Comparison of ENCODE assay signal across 11 cellular contexts in the genomic region with DNA sequence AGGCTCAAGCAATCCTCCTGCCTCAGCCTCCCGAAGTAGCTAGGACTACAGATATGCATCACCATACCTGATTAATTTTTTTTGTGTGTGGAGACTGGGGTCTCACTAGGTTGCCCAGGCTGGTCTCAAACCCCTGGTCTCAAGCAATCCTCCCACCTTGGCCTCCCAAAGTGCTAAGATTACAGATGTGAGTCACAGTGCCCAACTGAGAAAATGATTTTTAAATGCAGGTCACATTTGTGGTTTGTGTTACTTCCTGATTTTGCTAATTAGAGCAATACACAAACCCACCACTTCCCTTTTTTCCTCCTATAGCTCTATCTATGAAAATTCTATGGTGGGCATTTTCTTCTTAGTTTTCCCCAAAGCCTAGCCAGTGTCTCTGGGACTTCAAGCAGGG. TPM values are rescaled to one million over a fixed set of nuclear protein-coding genes. Genes with fewer than 3 reads are reported as not detected.
DNase-seq lines count a peak whose midpoint lies in the region; ATAC-seq, FAIRE-seq and TF ChIP-seq lines count a peak whose summit lies in the region.
"Had no signal": no experiment of that assay in that cellular context is flagged by ENCODE, and none has a peak within 500 bp of the region (broad histone marks: within the 10 kb centered on the region; RNA-seq: fewer than 3 reads in every experiment).

No MANE protein-coding gene starts in this region.

- 9% methylated on average over 1 of the region's 1 CpG for WGBS in K562 (ENCODE audit: insufficient coverage, low coverage, missing lambda C conversion rate)

- no peaks in the 10 kb centered on the region for H3K79me2 ChIP-seq in K562 (ENCODE audit: control insufficient read depth, insufficient read depth, low read length)

- H3K36me3 ChIP-seq in K562 (ENCODE audit: control insufficient read depth, insufficient read depth, low read length), result no peaks in the 10 kb centered on the region

- H3K9me1 ChIP-seq in K562 (ENCODE audit: control insufficient read depth, insufficient read depth, low read length), result no peaks in the 10 kb centered on the region

- H2AFZ ChIP-seq in K562 (ENCODE audit: low read depth, low read length), result no peak overlapping the region

- CTCF ChIA-PET in K562 (lab: Yijun Ruan, JAX; ENCODE audit: low intra/inter-chr PET ratio), result no interaction called here

- ATAC-seq in GM18505 (IDR thresholded peaks at IDR 0.05; ENCODE audit: unreplicated experiment) (peak; percentile 74), GM21528 (IDR thresholded peaks at IDR 0.05; ENCODE audit: low FRiP score, unreplicated experiment) (peak; percentile 76), HG03442 (IDR thresholded peaks at IDR 0.05; ENCODE audit: unreplicated experiment) (peak; percentile 52), K562 (peak; percentile 33; the same call in 1 of the 3 replicates)

- H3K27ac ChIP-seq in K562 (ENCODE audit: extremely low read depth, low read depth, low read length), result no peak overlapping the region

- H3K4me1 ChIP-seq in K562 (replicated peaks in 1 of 2; ENCODE audit: control insufficient read depth in 2 of 2, insufficient read depth in 2 of 2, low read length in 2 of 2), result no peaks in the 10 kb centered on the region; a peak in 2 of 5 replicates

- H4K20me1 ChIP-seq in K562 (replicated peaks; ENCODE audit: control insufficient read depth, insufficient read depth, low read length), result no peaks in the 10 kb centered on the region

- in situ Hi-C loops in K562 (cut with MboI) (no loop called here), GM13977 (cut with MboI; ENCODE audit: low pct_unique_long_range_greater_than_20kb, low sequenced_read_pairs, unreplicated experiment) (loop anchor here (10.0 kb wide), 1 partner anchor 525 kb away; no protein-coding TSS in a partner anchor)

- no peak for TF ChIP-seq EP300 in K562 (IDR thresholded peaks at IDR 0.05; ENCODE audit: low read length)

- POLR2A ChIA-PET in K562 (lab: Yijun Ruan, JAX), result interaction anchor here (0.9 to 1.1 kb wide), 2 partner anchors 170 to 552 kb away, joined by 3 to 4 read pairs; a partner anchor contains a TSS

- H3K27me3 ChIP-seq in K562 (ENCODE audit: control insufficient read depth in 2 of 2, insufficient read depth in 2 of 2, low read length in 2 of 2), result peaks cover 19 to 53% of the 10 kb centered on the region in 2 experiments; a peak in 3 of 5 replicates

- no peak overlapping the region for H3K4me3 ChIP-seq in K562

- no peak for FAIRE-seq in K562 (lab: Jason Lieb, UNC)

- H3K4me2 ChIP-seq in K562 (ENCODE audit: insufficient read depth, low read length), result no peak overlapping the region

- H3K9me3 ChIP-seq in K562 (replicated peaks; ENCODE audit: control insufficient read depth, insufficient read depth, low read depth, low read length), result no peaks in the 10 kb centered on the region

- no TSS peak for BruUV-seq in K562 (replicated peaks; lab: Mats Ljungman, UMichigan)

- TF ChIP-seq POLR2A in GM18505 (IDR thresholded peaks at IDR 0.05; ENCODE audit: borderline replicate concordance, extremely low read depth, insufficient read depth, insufficient read length) (no peak), K562 (conservative IDR thresholded peaks at IDR 0.05) (no peak)

- TF ChIP-seq RAD21 in K562 (CRISPR knock-in tag; conservative IDR thresholded peaks at IDR 0.05 in 1 of 2, IDR thresholded peaks at IDR 0.05 in 1 of 2), result no peak

- no peak overlapping the region for H3K9ac ChIP-seq in K562 (ENCODE audit: insufficient read depth in 1 of 2, low read depth in 2 of 2, low read length in 2 of 2)

- DNase-seq in K562 (ENCODE audit: extremely low read depth in 1 of 4, low spot score in 3 of 4) (no peak), inferior parietal cortex (ENCODE audit: extremely low spot score) (no peak), GM13977 (ENCODE audit: low spot score) (no peak)
- no peak for DNase-seq in stimulated activated CD4-positive, alpha-beta T cell treated with anti-CD3 and anti-CD28 coated beads, Interleukin-15, amount 100 ng/mL, for 24 hours
- DNase-seq in stimulated activated CD4-positive, alpha-beta T cell treated with anti-CD3 and anti-CD28 coated beads, Interleukin-2, amount 100 ng/mL, for 24 hours, result no peak
- DNase-seq: activated CD4-positive, CD25-positive, alpha-beta regulatory T cell; DMS 273 treated with DMSO at 0.1 percent for 48 hours; stimulated activated CD4-positive, alpha-beta T cell treated with anti-CD3 and anti-CD28 coated beads, Interleukin-4, amount 100 ng/mL, for 1 hour had no signal

- TF ChIP-seq CTCF in K562 (IDR thresholded peaks at IDR 0.05 in 2 of 3, conservative IDR thresholded peaks at IDR 0.05 in 1 of 3; ENCODE audit: insufficient read depth in 2 of 3, low read depth in 1 of 3, low read length in 3 of 3), result no peak
- no peak for TF ChIP-seq CTCF in GM13977 (IDR thresholded peaks at IDR 0.05; ENCODE audit: extremely low read depth, insufficient read depth, missing control alignments)

- intact Hi-C loops in K562 (cut with micrococcal nuclease), result loop anchor here (10.0 kb wide), 1 partner anchor 175 kb away; no protein-coding TSS in a partner anchor

TF ChIP-seq in K562, 482 proteins besides CTCF, POLR2A, EP300 and RAD21 (continues in another document):
- TF ChIP-seq LCOR (CRISPR knock-in tag; IDR thresholded peaks at IDR 0.05) (0 out of 2 replicates have a peak, but pooled peaks have one; percentile 12), ZNF644 (tag; IDR thresholded peaks at IDR 0.05; ENCODE audit: low read depth) (0 out of 2 replicates have a peak, but pooled peaks have one; percentile 34), FOSL1 (tag; conservative IDR thresholded peaks at IDR 0.05) (peak; percentile 87), HDAC1 (IDR thresholded peaks at IDR 0.05) (peak in 1 of 2 experiments; percentile 45; a peak in 1 of 4 replicates), TEAD4 (IDR thresholded peaks at IDR 0.05; ENCODE audit: low read length) (peak; percentile 55; the same call in 1 of the 2 replicates), TEAD4 (CRISPR knock-in tag; IDR thresholded peaks at IDR 0.05; ENCODE audit: borderline replicate concordance) (no peak), SMARCE1 (IDR thresholded peaks at IDR 0.05) (peak; percentile 48; the same call in 1 of the 2 replicates), MCM7 (IDR thresholded peaks at IDR 0.05) (no peak), RCOR1 (IDR thresholded peaks at IDR 0.05; ENCODE audit: borderline replicate concordance in 1 of 2, low read depth in 2 of 2, low read length in 2 of 2) (peak; percentile 74 to 89; a peak in 3 of 4 replicates)
- TF ChIP-seq, protein P1, sequence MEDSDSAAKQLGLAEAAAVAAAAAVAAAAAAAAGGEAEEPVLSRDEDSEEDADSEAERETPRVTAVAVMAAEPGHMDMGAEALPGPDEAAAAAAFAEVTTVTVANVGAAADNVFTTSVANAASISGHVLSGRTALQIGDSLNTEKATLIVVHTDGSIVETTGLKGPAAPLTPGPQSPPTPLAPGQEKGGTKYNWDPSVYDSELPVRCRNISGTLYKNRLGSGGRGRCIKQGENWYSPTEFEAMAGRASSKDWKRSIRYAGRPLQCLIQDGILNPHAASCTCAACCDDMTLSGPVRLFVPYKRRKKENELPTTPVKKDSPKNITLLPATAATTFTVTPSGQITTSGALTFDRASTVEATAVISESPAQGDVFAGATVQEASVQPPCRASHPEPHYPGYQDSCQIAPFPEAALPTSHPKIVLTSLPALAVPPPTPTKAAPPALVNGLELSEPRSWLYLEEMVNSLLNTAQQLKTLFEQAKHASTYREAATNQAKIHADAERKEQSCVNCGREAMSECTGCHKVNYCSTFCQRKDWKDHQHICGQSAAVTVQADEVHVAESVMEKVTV (CRISPR knock-in tag; IDR thresholded peaks at IDR 0.05), result no peak
- TF ChIP-seq, protein P2, sequence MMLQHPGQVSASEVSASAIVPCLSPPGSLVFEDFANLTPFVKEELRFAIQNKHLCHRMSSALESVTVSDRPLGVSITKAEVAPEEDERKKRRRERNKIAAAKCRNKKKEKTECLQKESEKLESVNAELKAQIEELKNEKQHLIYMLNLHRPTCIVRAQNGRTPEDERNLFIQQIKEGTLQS (IDR thresholded peaks at IDR 0.05), result peak; percentile 38; the same call in 1 of the 2 replicates
- TF ChIP-seq, protein P2 (CRISPR knock-in tag; conservative IDR thresholded peaks at IDR 0.05), result no peak
- TF ChIP-seq, protein P3, sequence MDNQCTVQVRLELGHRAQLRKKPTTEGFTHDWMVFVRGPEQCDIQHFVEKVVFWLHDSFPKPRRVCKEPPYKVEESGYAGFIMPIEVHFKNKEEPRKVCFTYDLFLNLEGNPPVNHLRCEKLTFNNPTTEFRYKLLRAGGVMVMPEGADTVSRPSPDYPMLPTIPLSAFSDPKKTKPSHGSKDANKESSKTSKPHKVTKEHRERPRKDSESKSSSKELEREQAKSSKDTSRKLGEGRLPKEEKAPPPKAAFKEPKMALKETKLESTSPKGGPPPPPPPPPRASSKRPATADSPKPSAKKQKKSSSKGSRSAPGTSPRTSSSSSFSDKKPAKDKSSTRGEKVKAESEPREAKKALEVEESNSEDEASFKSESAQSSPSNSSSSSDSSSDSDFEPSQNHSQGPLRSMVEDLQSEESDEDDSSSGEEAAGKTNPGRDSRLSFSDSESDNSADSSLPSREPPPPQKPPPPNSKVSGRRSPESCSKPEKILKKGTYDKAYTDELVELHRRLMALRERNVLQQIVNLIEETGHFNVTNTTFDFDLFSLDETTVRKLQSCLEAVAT (IDR thresholded peaks at IDR 0.05), result peak in 1 of 2 experiments; percentile 67; a peak in 1 of 4 replicates

RNA-seq across cellular contexts. Expression of a gene that starts 45.5 kb away (rescaled TPM):
- 16.9 and 65.5 TPM in 2 replicates for total RNA-seq in K562 (2011; cell fraction: chromatin; rRNA removed; ENCODE audit: low replicate concordance)
- 8.3 and 13.7 TPM in 2 replicates for total RNA-seq in K562 (2011; cell fraction: nucleolus; rRNA removed)
- total RNA-seq in K562 (2011; cell fraction: nucleoplasm; rRNA removed), result 27.2 and 42.5 TPM in 2 replicates
- total RNA-seq in K562 (2014; rRNA removed) (14.8 and 18.7 TPM in 2 replicates), K562 (2014; rRNA removed; fragmentation: Illumina TruSeq; extraction: Trizol) (31.6 and 35.0 TPM in 2 replicates), K562 (2015; rRNA removed; fragmentation: Illumina TruSeq; extraction: Trizol) (24.1 and 26.4 TPM in 2 replicates), K562 (2021) (26.7 and 27.4 TPM in 2 replicates)
- polyA plus RNA-seq in K562 (2011; rRNA removed) (36.7 and 37.8 TPM in 2 replicates), K562 (2014; fragmentation: Illumina TruSeq; extraction: Trizol) (22.3 and 24.4 TPM in 2 replicates), K562 (2014; fragmentation: Nextera tagmentation; extraction: Ambion mirVana) (10 to 100 TPM; 14.8 to 17.8 TPM), K562 (2014; rRNA removed) (12.6 and 13.7 TPM in 2 replicates)
- 11.5 and 19.9 TPM in 2 replicates for polyA plus RNA-seq in K562 (2011; cell fraction: cytosol; rRNA removed)
- 12.5 and 19.9 TPM in 2 replicates for polyA plus RNA-seq in K562 (2011; cell fraction: nucleus; rRNA removed)
- polyA plus RNA-seq in K562 (2012), result 21.6 and 24.9 TPM in 2 replicates
- 67.2 and 88.0 TPM in 2 replicates for polyA minus RNA-seq in K562 (2011; rRNA and poly(A)+ RNA removed)
- 27.7 and 36.7 TPM in 2 replicates for polyA minus RNA-seq in K562 (2011; cell fraction: cytosol; rRNA and poly(A)+ RNA removed)
- 11.0 and 29.5 TPM in 2 replicates for polyA minus RNA-seq in K562 (2011; cell fraction: nucleus; rRNA and poly(A)+ RNA removed)
